Comparison of ENCODE assay signal across 29 cellular contexts in genomic region chr14:37241206-37241605, GRCh38. TPM values are rescaled to one million over a fixed set of nuclear protein-coding genes. Genes with fewer than 3 reads are reported as not detected.
"Had no signal": no experiment of that assay in that cellular context is flagged by ENCODE, and none has a peak within 500 bp of the region (broad histone marks: within the 10 kb centered on the region; RNA-seq: fewer than 3 reads in every experiment).

No MANE protein-coding gene starts in this region.

- H3K4me3 Mint-ChIP-seq: activated CD8-positive, alpha-beta T cell treated with anti-CD3 and anti-CD28 coated beads, Interleukin-2, amount 10 ng/mL, durations not matched to agents 7 days and 5 days; activated naive CD4-positive, alpha-beta T cell treated with anti-CD3 and anti-CD28 coated beads, Interleukin-2, amount 50 U/mL, for 24 hours; central memory CD8-positive, alpha-beta T cell had no signal

- DNase-seq: activated CD4-positive, alpha-beta T cell treated with anti-CD3 and anti-CD28 coated beads for 48 hours; activated CD4-positive, alpha-beta T cell treated with anti-CD3 and anti-CD28 coated beads, Interleukin-2, amount 50 U/mL, for 4 hours; activated CD4-positive, CD25-positive, alpha-beta regulatory T cell treated with anti-CD3 and anti-CD28 coated beads, Interleukin-2, amount 50 U/mL, for 72 hours; activated CD8-positive, alpha-beta memory T cell treated with anti-CD3 and anti-CD28 coated beads, Interleukin-2, amount 50 U/mL, for 48 hours; activated CD8-positive, alpha-beta T cell treated with anti-CD3 and anti-CD28 coated beads, Interleukin-2, amount 10 ng/mL, durations not matched to agents 7 days and 5 days; activated effector memory CD4-positive, alpha-beta T cell treated with Interleukin-2 at 50 U/mL for 16 hours; activated naive CD4-positive, alpha-beta T cell; activated T-cell treated with anti-CD3 and anti-CD28 coated beads, Interleukin-2, amount 50 U/mL, for 1 hour; aorta; MG63; MV-4-11; NCI-H1092 treated with DMSO at 0.1 percent for 48 hours; NCI-H1417 treated with DMSO at 0.1 percent for 48 hours; NCI-H1694; NCI-H2029; NCI-H2107; NCI-H2171 treated with DMSO at 0.1 percent for 48 hours; NCI-H226; NCI-H526 treated with DMSO at 0.1 percent for 48 hours; NCI-H82; SHP77; SW 1271 had no signal

- H3K27ac ChIP-seq: RWPE1, SJSA1 had no signal

- H3K27ac Mint-ChIP-seq: activated CD8-positive, alpha-beta T cell treated with anti-CD3 and anti-CD28 coated beads, Interleukin-2, amount 10 ng/mL, durations not matched to agents 7 days and 5 days; activated naive CD4-positive, alpha-beta T cell treated with anti-CD3 and anti-CD28 coated beads, Interleukin-2, amount 50 U/mL, for 24 hours had no signal

- H3K36me3 ChIP-seq: MG63, SJSA1 had no signal

- H3K4me3 ChIP-seq: MG63, SJSA1 had no signal

- ATAC-seq: activated CD8-positive, alpha-beta T cell treated with anti-CD3 and anti-CD28 coated beads, Interleukin-2, amount 10 ng/mL, durations not matched to agents 7 days and 5 days; Panc1; SK-N-SH treated with all-trans-retinoic acid at 6 μM for 48 hours had no signal

- H3K36me3 Mint-ChIP-seq: activated naive CD4-positive, alpha-beta T cell treated with anti-CD3 and anti-CD28 coated beads, Interleukin-2, amount 50 U/mL, for 24 hours had no signal

- H3K9me3 ChIP-seq: MG63, SJSA1 had no signal

- H3K27me3 ChIP-seq: MG63, SJSA1 had no signal

- H3K9me3 Mint-ChIP-seq: activated naive CD4-positive, alpha-beta T cell treated with anti-CD3 and anti-CD28 coated beads, Interleukin-2, amount 50 U/mL, for 24 hours; central memory CD8-positive, alpha-beta T cell had no signal

- H3K4me1 ChIP-seq: SJSA1 had no signal

- H3K27me3 Mint-ChIP-seq: activated naive CD4-positive, alpha-beta T cell treated with anti-CD3 and anti-CD28 coated beads, Interleukin-2, amount 50 U/mL, for 24 hours; central memory CD8-positive, alpha-beta T cell had no signal

- H3K4me1 Mint-ChIP-seq: activated naive CD4-positive, alpha-beta T cell treated with anti-CD3 and anti-CD28 coated beads, Interleukin-2, amount 50 U/mL, for 24 hours; central memory CD8-positive, alpha-beta T cell had no signal

RNA-seq across cellular contexts. Expression of gene MIPOL1, which starts 43.5 kb away (rescaled TPM):
- total RNA-seq: activated CD8-positive, alpha-beta T cell treated with anti-CD3 and anti-CD28 coated beads, Interleukin-2, amount 10 ng/mL, durations not matched to agents 7 days and 5 days; OCI-LY7 had no signal
